In the genomic region with DNA sequence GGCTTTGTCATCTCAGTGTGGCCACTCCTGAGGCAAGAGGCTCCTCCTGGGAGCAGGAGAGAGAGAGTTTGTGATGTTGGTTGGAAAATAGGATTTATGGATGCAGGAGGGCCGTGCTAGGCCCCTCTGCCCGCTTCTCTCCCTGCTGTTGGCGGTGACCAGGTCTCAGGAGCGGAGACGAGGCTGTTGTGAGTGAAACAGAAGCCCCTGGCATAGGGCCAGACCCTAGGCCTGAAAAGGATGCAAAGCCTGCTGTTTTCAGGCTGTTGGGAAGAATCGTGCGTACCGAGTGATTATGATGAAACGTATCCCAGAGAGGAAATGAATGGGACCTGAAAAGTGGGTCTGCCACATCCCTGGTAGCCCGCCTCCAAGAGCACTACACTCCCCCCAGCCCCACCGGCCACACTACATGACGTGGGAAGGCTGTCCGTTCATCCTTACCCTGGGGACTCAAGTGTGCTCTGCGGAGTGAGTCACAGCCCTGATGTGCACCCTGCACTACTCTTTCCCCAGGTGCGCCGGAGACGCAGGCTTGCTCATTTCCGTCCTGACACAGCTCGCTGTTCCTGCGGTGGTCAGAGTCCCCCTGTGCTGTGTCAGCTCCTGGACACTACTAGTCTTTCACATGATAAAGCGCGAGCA, we compare ENCODE assay signal across 13 cellular contexts.
DNase-seq lines count a peak whose midpoint lies in the region; ATAC-seq and TF ChIP-seq lines count a peak whose summit lies in the region.
"Had no signal": no experiment of that assay in that cellular context is flagged by ENCODE, and none has a peak within 500 bp of the region (broad histone marks: within the 10 kb centered on the region; RNA-seq: fewer than 3 reads in every experiment).

No MANE protein-coding gene starts in this region.

- H3K36me3 ChIP-seq in PC-3 (ENCODE audit: low read depth, low read length) = no peaks in the 10 kb centered on the region

- TF ChIP-seq CTCF in PC-3 (conservative IDR thresholded peaks at IDR 0.05; ENCODE audit: low read depth, low read length) = no peak
- no peak for TF ChIP-seq CTCF in RWPE1 (conservative IDR thresholded peaks at IDR 0.05; ENCODE audit: low read depth)

- H3K27ac ChIP-seq in PC-3 (ENCODE audit: low read length) (no peak overlapping the region), RWPE1 (no peak overlapping the region)
- H3K27ac ChIP-seq: A549, ascending aorta, hepatocyte had no signal

- no peak overlapping the region for H2AFZ ChIP-seq in PC-3 (ENCODE audit: low read length)
- H2AFZ ChIP-seq: hepatocyte had no signal

- CTCF ChIA-PET in PC-3 (lab: Charles Lee) (no interaction called here), RWPE1 (lab: Yijun Ruan, JAX) (no interaction called here)

- H3K4me1 ChIP-seq in PC-3 (ENCODE audit: insufficient read depth, low read length) = peaks cover 7% of the 10 kb centered on the region; the same call in 1 of the 2 replicates
- H3K4me1 ChIP-seq: A549, ascending aorta had no signal

- no peak overlapping the region for H3K4me2 ChIP-seq in PC-3 (ENCODE audit: low read length)
- H3K4me2 ChIP-seq: A549, hepatocyte had no signal

- intact Hi-C loops in sciatic nerve (cut with DNase I) = no loop called here
- intact Hi-C loops in PC-3 (cut with micrococcal nuclease) = no loop called here

- peak; percentile 77 for ATAC-seq in HG02852 (IDR thresholded peaks at IDR 0.05; ENCODE audit: unreplicated experiment)
- ATAC-seq in sciatic nerve = peak; percentile 3
- ATAC-seq in PC-3 = no peak
- ATAC-seq: A549 had no signal

- H4K20me1 ChIP-seq in PC-3 (ENCODE audit: low read length) = no peaks in the 10 kb centered on the region

- H3K9me3 ChIP-seq in PC-3 (ENCODE audit: low read length) = no peaks in the 10 kb centered on the region
- H3K9me3 ChIP-seq: A549, ascending aorta had no signal

- DNase-seq in NCI-H146 (lab: John Stamatoyannopoulos, UW) (peak; percentile 16), NCI-H146 treated with DMSO at 0.1 percent for 48 hours (lab: John Stamatoyannopoulos, UW; ENCODE audit: unreplicated experiment) (no peak), SHP77 (lab: John Stamatoyannopoulos, UW) (peak; percentile 83 to 84), sciatic nerve (ENCODE audit: low spot score) (no peak), PC-3 (no peak), RWPE1 (ENCODE audit: low spot score) (no peak), middle frontal gyrus (ENCODE audit: extremely low spot score, low spot score) (no peak)
- DNase-seq: NCI-H1048; stimulated activated CD4-positive, alpha-beta T cell treated with anti-CD3 and anti-CD28 coated beads, Interleukin-2, amount 100 ng/mL, for 24 hours had no signal

- H3K27me3 ChIP-seq in PC-3 (ENCODE audit: low read length) = no peaks in the 10 kb centered on the region
- H3K27me3 ChIP-seq: ascending aorta, hepatocyte had no signal

- H3F3A ChIP-seq in PC-3 (ENCODE audit: low read length, unreplicated experiment) = no peaks in the 10 kb centered on the region

- BruUV-seq in PC-3 (replicated peaks; lab: Mats Ljungman, UMichigan) = no TSS peak

- no peak overlapping the region for H3K9ac ChIP-seq in PC-3 (ENCODE audit: low read length)

- POLR2A ChIA-PET in PC-3 (lab: Charles Lee; ENCODE audit: unreplicated experiment) = no interaction called here
- POLR2A ChIA-PET in RWPE1 (lab: Yijun Ruan, JAX; ENCODE audit: low non-redundant PET) = no interaction called here

- H3K9me2 ChIP-seq in PC-3 (replicated peaks; ENCODE audit: low read length) = no peaks in the 10 kb centered on the region

- no peaks in the 10 kb centered on the region for H3K79me2 ChIP-seq in PC-3 (ENCODE audit: low read length)
- H3K79me2 ChIP-seq: hepatocyte had no signal

- H3K4me3 ChIP-seq in PC-3 (ENCODE audit: low read length) = no peak overlapping the region
- H3K4me3 ChIP-seq: A549, ascending aorta, hepatocyte had no signal

Comparison
In these comparisons a context has a peak if more than half of its experiments do, and no peak if none do; other contexts are left out.
1. DNase-seq: peak in NCI-H146 (single experiment) and SHP77 (2 of 2); none in NCI-H146 treated with DMSO at 0.1 percent for 48 hours (single experiment), sciatic nerve (single experiment), PC-3 (single experiment), RWPE1 (single experiment) and middle frontal gyrus (single experiment).